Comparison of ENCODE assay signal across 17 cellular contexts in genomic region chr3:123096126-123096525, GRCh38.
"Had no signal": no experiment of that assay in that cellular context is flagged by ENCODE, and none has a peak within 500 bp of the region (broad histone marks: within the 10 kb centered on the region; RNA-seq: fewer than 3 reads in every experiment).

No MANE protein-coding gene starts in this region.

- H3K4me1 ChIP-seq: foreskin keratinocyte, prostate gland had no signal

- H3K27ac ChIP-seq: foreskin keratinocyte, prostate gland had no signal

- H3K4me3 Mint-ChIP-seq: activated T-helper 17 cell treated with anti-CD3 and anti-CD28 coated beads, Interleukin-2, amount 50 U/mL, for 72 hours; immature natural killer cell; naive thymus-derived CD4-positive, alpha-beta T cell; neural crest cell; WTC11 had no signal

- H3K9me3 Mint-ChIP-seq: activated T-helper 17 cell treated with anti-CD3 and anti-CD28 coated beads, Interleukin-2, amount 50 U/mL, for 72 hours; immature natural killer cell; naive thymus-derived CD4-positive, alpha-beta T cell; neural crest cell; WTC11 had no signal

- H3K9me3 ChIP-seq: prostate gland, right atrium auricular region, thoracic aorta had no signal

- H3K4me3 ChIP-seq: lung, prostate gland, right atrium auricular region, thoracic aorta had no signal

- H3K27ac Mint-ChIP-seq: activated T-helper 17 cell treated with anti-CD3 and anti-CD28 coated beads, Interleukin-2, amount 50 U/mL, for 72 hours; immature natural killer cell; naive thymus-derived CD4-positive, alpha-beta T cell; WTC11 had no signal

- H3K27me3 Mint-ChIP-seq: activated T-helper 17 cell treated with anti-CD3 and anti-CD28 coated beads, Interleukin-2, amount 50 U/mL, for 72 hours; naive thymus-derived CD4-positive, alpha-beta T cell had no signal

- H3K36me3 ChIP-seq: prostate gland, thoracic aorta had no signal

- H3K36me3 Mint-ChIP-seq: immature natural killer cell had no signal

- H3K27me3 ChIP-seq: foreskin keratinocyte, right atrium auricular region had no signal

- DNase-seq: activated naive CD4-positive, alpha-beta T cell treated with Interleukin-2 at 50 U/mL for 16 hours; activated T-cell treated with anti-CD3 and anti-CD28 coated beads, Interleukin-2, amount 50 U/mL, for 1 hour; erythroblast; foreskin keratinocyte; immature natural killer cell; naive thymus-derived CD4-positive, alpha-beta T cell; small intestine; stimulated activated CD4-positive, alpha-beta T cell treated with anti-CD3 and anti-CD28 coated beads, Interleukin-4, amount 100 ng/mL, for 1 hour; stimulated activated naive CD4-positive, alpha-beta T cell treated with Interleukin-2 at 50 U/mL for 16 hours; T-helper 9 cell had no signal
